In genomic region chr11:17571431-17572358, GRCh38 we compare ENCODE assay signal across 26 cellular contexts. TPM values are rescaled to one million over a fixed set of nuclear protein-coding genes. Genes with fewer than 3 reads are reported as not detected.
"Had no signal": no experiment of that assay in that cellular context is flagged by ENCODE, and none has a peak within 500 bp of the region (broad histone marks: within the 10 kb centered on the region; RNA-seq: fewer than 3 reads in every experiment).

No MANE protein-coding gene starts in this region.

- H3K4me3 ChIP-seq: adrenal gland, ascending aorta, right lobe of liver, SJSA1, skin epidermis had no signal

- DNase-seq: activated CD4-positive, alpha-beta T cell treated with anti-CD3 and anti-CD28 coated beads for 36 hours; activated CD4-positive, alpha-beta T cell treated with anti-CD3 and anti-CD28 coated beads, Interleukin-2, amount 50 U/mL, for 4 hours; activated gamma-delta T cell treated with Interleukin-2 at 50 U/mL for 16 hours; activated T-cell treated with anti-CD3 and anti-CD28 coated beads for 4 hours; adrenal gland; brain microvascular endothelial cell; foreskin fibroblast; immature natural killer cell; midbrain; nephron progenitor cell; nucleus accumbens; stimulated activated CD4-positive, alpha-beta T cell treated with anti-CD3 and anti-CD28 coated beads, Interleukin-1b, Interleukin-23, amount 100 ng/mL, for 48 hours; T-helper 9 cell; trophoblast cell had no signal

- H3K4me1 Mint-ChIP-seq: central memory CD8-positive, alpha-beta T cell had no signal

- ATAC-seq: activated CD4-positive, alpha-beta T cell treated with anti-CD3 and anti-CD28 coated beads for 36 hours; right lobe of liver had no signal

- H3K27me3 ChIP-seq: adrenal gland, ascending aorta, brain microvascular endothelial cell, right lobe of liver had no signal

- H3K4me3 Mint-ChIP-seq: activated B cell treated with CpG ODN at 0.5 μM for 24 hours; activated CD4-positive, alpha-beta T cell treated with anti-CD3 and anti-CD28 coated beads for 36 hours; activated naive CD4-positive, alpha-beta T cell treated with anti-CD3 and anti-CD28 coated beads, Interleukin-2, amount 50 U/mL, for 24 hours; central memory CD8-positive, alpha-beta T cell; immature natural killer cell; nephron progenitor cell had no signal

- H3K4me1 ChIP-seq: adrenal gland, ascending aorta, right lobe of liver, SJSA1 had no signal

- H3K9me3 ChIP-seq: adrenal gland, ascending aorta, right lobe of liver, SJSA1 had no signal

- H3K36me3 Mint-ChIP-seq: activated naive CD4-positive, alpha-beta T cell treated with anti-CD3 and anti-CD28 coated beads, Interleukin-2, amount 50 U/mL, for 24 hours; immature natural killer cell had no signal

- H3K27ac Mint-ChIP-seq: activated B cell treated with CpG ODN at 0.5 μM for 24 hours; activated CD4-positive, alpha-beta T cell treated with anti-CD3 and anti-CD28 coated beads for 36 hours; activated naive CD4-positive, alpha-beta T cell treated with anti-CD3 and anti-CD28 coated beads, Interleukin-2, amount 50 U/mL, for 24 hours; immature natural killer cell; nephron progenitor cell had no signal

- H3K27ac ChIP-seq: adrenal gland, ascending aorta, brain microvascular endothelial cell, right lobe of liver, SJSA1, skin epidermis had no signal

- H3K9me3 Mint-ChIP-seq: activated B cell treated with CpG ODN at 0.5 μM for 24 hours; activated naive CD4-positive, alpha-beta T cell treated with anti-CD3 and anti-CD28 coated beads, Interleukin-2, amount 50 U/mL, for 24 hours; central memory CD8-positive, alpha-beta T cell; immature natural killer cell; nephron progenitor cell had no signal

- H3K36me3 ChIP-seq: adrenal gland, ascending aorta, brain microvascular endothelial cell, right lobe of liver, SJSA1 had no signal

RNA-seq across cellular contexts. Expression of gene OTOG, which starts 24.6 kb away (rescaled TPM):
- total RNA-seq: activated B cell treated with CpG ODN at 0.5 μM for 24 hours; activated CD4-positive, alpha-beta T cell treated with anti-CD3 and anti-CD28 coated beads for 36 hours; adrenal gland; ascending aorta; epithelial cell of proximal tubule; fibroblast of lung; glomerular endothelial cell; liver; right lobe of liver; SJSA1; T-helper 1 cell treated with Interleukin-12 subunit alpha and Interleukin-12 subunit beta and Interleukin-4 antibody, amounts not matched to agents 30 ng/mL and 1 ng/mL, for 36 hours had no signal

RNA-seq across cellular contexts. Expression of gene USH1C, which starts 27.5 kb away (rescaled TPM):
- total RNA-seq: activated B cell treated with CpG ODN at 0.5 μM for 24 hours; activated CD4-positive, alpha-beta T cell treated with anti-CD3 and anti-CD28 coated beads for 36 hours; ascending aorta; fibroblast of lung; glomerular endothelial cell; SJSA1; T-helper 1 cell treated with Interleukin-12 subunit alpha and Interleukin-12 subunit beta and Interleukin-4 antibody, amounts not matched to agents 30 ng/mL and 1 ng/mL, for 36 hours had no signal
